24 cellular contexts compared by ENCODE assay signal in genomic region chr2:147506889-147507288, GRCh38.
DNase-seq lines count a peak whose midpoint lies in the region; ATAC-seq, FAIRE-seq and TF ChIP-seq lines count a peak whose summit lies in the region.
"Had no signal": no experiment of that assay in that cellular context is flagged by ENCODE, and none has a peak within 500 bp of the region (broad histone marks: within the 10 kb centered on the region; RNA-seq: fewer than 3 reads in every experiment).

No MANE protein-coding gene starts in this region.

- no peak overlapping the region for H3K4me3 ChIP-seq in left ventricle myocardium inferior
- H3K4me3 ChIP-seq in kidney (ENCODE audit: low read length in 2 of 2) = no peak overlapping the region
- peak overlapping the region; percentile 44 for H3K4me3 ChIP-seq in trophoblast cell (ENCODE audit: low read depth, low read length)
- H3K4me3 ChIP-seq: A549; BLaER1 treated with 17β-estradiol and CSF1 and Interleukin-3, amounts not matched to agents 10 nM and 100 nM; HAP-1 had no signal

- H4K91ac ChIP-seq in trophoblast cell (ENCODE audit: low read depth, low read length) = peak overlapping the region; percentile 61

- H3K27ac ChIP-seq in left ventricle myocardium inferior (replicated peaks) = no peak overlapping the region
- H3K27ac ChIP-seq in kidney (ENCODE audit: low read depth in 2 of 2, low read length in 2 of 2) = no peak overlapping the region
- H3K27ac ChIP-seq in trophoblast cell (ENCODE audit: low read depth, low read length) = no peak overlapping the region
- H3K27ac ChIP-seq: A549; BLaER1 treated with 17β-estradiol and CSF1 and Interleukin-3, amounts not matched to agents 10 nM and 100 nM had no signal

- H3K4me1 ChIP-seq in left ventricle myocardium inferior (peaks cover 5% of the 10 kb centered on the region), kidney (ENCODE audit: control insufficient read depth in 1 of 2, insufficient read depth in 1 of 2, low read depth in 1 of 2, low read length in 2 of 2) (no peaks in the 10 kb centered on the region), trophoblast cell (ENCODE audit: control insufficient read depth in 1 of 2, insufficient read depth in 2 of 2, low read length in 2 of 2) (peaks cover 4 to 10% of the 10 kb centered on the region in 2 experiments)
- H3K4me1 ChIP-seq: A549, BE2C had no signal

- intact Hi-C loops in Right ventricle myocardium inferior (cut with DNase I) = no loop called here
- intact Hi-C loops in left ventricle myocardium inferior (cut with micrococcal nuclease) = no loop called here
- intact Hi-C loops in kidney (cut with DNase I) = no loop called here

- H2BK5ac ChIP-seq in trophoblast cell (ENCODE audit: low read depth, low read length, poor library complexity) = no peak overlapping the region

- no peak overlapping the region for H3K14ac ChIP-seq in trophoblast cell (ENCODE audit: low read length)

- no peak overlapping the region for H2AFZ ChIP-seq in trophoblast cell (ENCODE audit: insufficient read depth, low read length, poor library complexity)

- H3K36me3 ChIP-seq in left ventricle myocardium inferior = no peaks in the 10 kb centered on the region
- no peaks in the 10 kb centered on the region for H3K36me3 ChIP-seq in kidney (ENCODE audit: control insufficient read depth in 1 of 2, insufficient read depth in 2 of 2, low read length in 2 of 2)
- no peaks in the 10 kb centered on the region for H3K36me3 ChIP-seq in trophoblast cell (ENCODE audit: control insufficient read depth in 1 of 2, insufficient read depth in 2 of 2, low read length in 2 of 2)
- H3K36me3 ChIP-seq: BE2C; BLaER1 treated with 17β-estradiol and CSF1 and Interleukin-3, amounts not matched to agents 10 nM and 100 nM; HAP-1 had no signal

- ATAC-seq in Right ventricle myocardium inferior = no peak
- ATAC-seq: A549 had no signal

- H2BK120ac ChIP-seq in trophoblast cell (ENCODE audit: insufficient read depth, low read length, poor library complexity) = no peak overlapping the region

- H3K23ac ChIP-seq in trophoblast cell (ENCODE audit: low read length) = no peak overlapping the region

- no peaks in the 10 kb centered on the region for H3K9me3 ChIP-seq in left ventricle myocardium inferior (replicated peaks)
- H3K9me3 ChIP-seq in kidney (ENCODE audit: control insufficient read depth in 1 of 2, low read length in 2 of 2) = no peaks in the 10 kb centered on the region
- peaks cover 2% of the 10 kb centered on the region for H3K9me3 ChIP-seq in trophoblast cell (ENCODE audit: insufficient read depth, low read depth, low read length)
- H3K9me3 ChIP-seq: A549, BE2C, HAP-1 had no signal

- TF ChIP-seq CTCF in left ventricle myocardium inferior (IDR thresholded peaks at IDR 0.05; ENCODE audit: borderline replicate concordance) = no peak
- no peak for TF ChIP-seq CTCF in kidney (IDR thresholded peaks at IDR 0.05; ENCODE audit: borderline replicate concordance, extremely low read depth, insufficient read depth)

- peaks cover 10% of the 10 kb centered on the region for H3K79me1 ChIP-seq in trophoblast cell (ENCODE audit: low read length)

- H3K4ac ChIP-seq in trophoblast cell (ENCODE audit: low read depth, low read length) = no peak overlapping the region

- peaks cover 4% of the 10 kb centered on the region for H3K79me2 ChIP-seq in trophoblast cell (ENCODE audit: control insufficient read depth, insufficient read depth, low read length, poor library complexity)

- no peak overlapping the region for H4K8ac ChIP-seq in trophoblast cell (ENCODE audit: low read depth, low read length)

- no peaks in the 10 kb centered on the region for H3K27me3 ChIP-seq in left ventricle myocardium inferior (ENCODE audit: low read depth)
- no peaks in the 10 kb centered on the region for H3K27me3 ChIP-seq in trophoblast cell (ENCODE audit: insufficient read depth, low read length)
- H3K27me3 ChIP-seq: BE2C; BLaER1 treated with 17β-estradiol and CSF1 and Interleukin-3, amounts not matched to agents 10 nM and 100 nM had no signal

- H3K18ac ChIP-seq in trophoblast cell (ENCODE audit: low read length) = no peak overlapping the region

- no peak for FAIRE-seq in kidney (lab: Jason Lieb, UNC)
- FAIRE-seq: A549, D721Med, GM12891, GM18507, H54 had no signal

- no peak overlapping the region for H3K4me2 ChIP-seq in trophoblast cell (ENCODE audit: low read length)
- H3K4me2 ChIP-seq: A549; BLaER1 treated with 17β-estradiol and CSF1 and Interleukin-3, amounts not matched to agents 10 nM and 100 nM had no signal

- WGBS in trophoblast cell (ENCODE audit: extremely low coverage, insufficient coverage, insufficient read length) = no CpG with 5 or more reads among the region's 27 CpGs

- H2BK12ac ChIP-seq in trophoblast cell (ENCODE audit: low read length) = peak overlapping the region; percentile 46

- no peak overlapping the region for H2AK5ac ChIP-seq in trophoblast cell (ENCODE audit: low read length)

- no peak overlapping the region for H3K9ac ChIP-seq in kidney (ENCODE audit: low read length in 2 of 2)
- H3K9ac ChIP-seq in trophoblast cell (ENCODE audit: low read length) = no peak overlapping the region
- H3K9ac ChIP-seq: BLaER1 treated with 17β-estradiol and CSF1 and Interleukin-3, amounts not matched to agents 10 nM and 100 nM had no signal

- H4K12ac ChIP-seq in trophoblast cell (ENCODE audit: low read depth, low read length) = no peak overlapping the region

- DNase-seq in Right ventricle myocardium inferior (ENCODE audit: missing footprints) = peak; percentile 55
- no peak for DNase-seq in left ventricle myocardium inferior
- peak; percentile 66 for DNase-seq in kidney
- DNase-seq in trophoblast cell = no peak
- DNase-seq in NCI-H69 (lab: John Stamatoyannopoulos, UW) = no peak
- no peak for DNase-seq in effector CD8-positive, alpha-beta T cell (lab: John Stamatoyannopoulos, UW)
- DNase-seq: 8988T; ACHN; AML-193; BE2C; CD4-positive, alpha-beta T cell; CD8-positive, alpha-beta memory T cell; DMS53; DMS79 treated with DMSO at 0.1 percent for 48 hours; GF-D8; GOT3; HFFc6 had no signal

Comparison
In these comparisons a context has a peak if more than half of its experiments do, and no peak if none do; other contexts are left out.
1. DNase-seq: peak in Right ventricle myocardium inferior (single experiment) and kidney (single experiment); none in left ventricle myocardium inferior (single experiment), trophoblast cell (0 of 2), NCI-H69 (single experiment) and effector CD8-positive, alpha-beta T cell (single experiment).